In the genomic region with DNA sequence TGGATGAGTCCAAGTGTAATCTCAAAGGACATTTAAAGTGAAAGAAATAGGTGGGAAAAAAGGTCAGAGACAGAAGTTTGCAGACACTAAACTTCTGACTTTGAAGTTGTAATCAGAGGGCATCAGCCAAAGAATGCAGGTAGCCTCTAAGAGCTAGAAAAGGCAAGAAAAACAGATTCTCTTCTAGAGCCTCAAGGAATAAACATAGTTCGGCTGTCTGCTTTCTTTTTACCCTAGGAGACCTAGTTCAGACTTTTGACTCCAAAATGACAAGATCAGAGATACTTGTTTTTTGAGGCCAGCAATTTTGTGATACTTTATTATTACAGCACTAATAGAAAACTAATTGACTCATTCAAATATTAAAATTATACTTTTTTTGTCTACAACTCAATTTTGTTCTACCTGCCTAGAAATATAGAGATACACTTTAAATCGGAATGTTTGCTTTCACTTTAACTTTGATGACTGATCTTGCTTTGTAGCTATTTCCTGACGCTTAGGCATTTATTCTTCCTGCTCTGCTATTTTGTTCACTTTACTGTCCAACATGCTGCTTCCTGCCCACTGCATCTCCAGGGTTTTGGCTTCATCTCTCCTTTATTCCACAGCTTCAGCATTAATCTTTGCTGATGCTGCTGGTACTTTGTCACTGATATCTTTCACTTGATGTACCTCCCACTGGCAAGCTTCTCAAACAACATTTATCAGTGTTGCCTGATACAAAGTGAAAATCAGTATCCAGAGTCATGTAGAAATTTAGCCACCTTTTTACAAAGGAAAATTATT, we compare ENCODE assay signal across 9 cellular contexts.
DNase-seq lines count a peak whose midpoint lies in the region; ATAC-seq and TF ChIP-seq lines count a peak whose summit lies in the region.
"Had no signal": no experiment of that assay in that cellular context is flagged by ENCODE, and none has a peak within 500 bp of the region (broad histone marks: within the 10 kb centered on the region; RNA-seq: fewer than 3 reads in every experiment).

No MANE protein-coding gene starts in this region.

- H3K4me3 Mint-ChIP-seq in T-helper 1 cell treated with Interleukin-12 subunit alpha and Interleukin-12 subunit beta and Interleukin-4 antibody, amounts not matched to agents 30 μg/mL and 1 μg/mL, for 36 hours: peak overlapping the region; percentile 84

- peaks cover 3 to 27% (median 10%) of the 10 kb centered on the region in 10 experiments; a peak in 14 of 20 replicates for H3K4me1 ChIP-seq in BLaER1 treated with 17β-estradiol and CSF1 and Interleukin-3, amounts not matched to agents 10 nM and 100 nM
- no peaks in the 10 kb centered on the region for H3K4me1 ChIP-seq in uterus
- H3K4me1 ChIP-seq: sigmoid colon had no signal

- no peak overlapping the region for H3K4me3 ChIP-seq in BLaER1 treated with 17β-estradiol and CSF1 and Interleukin-3, amounts not matched to agents 10 nM and 100 nM
- H3K4me3 ChIP-seq in uterus: peak overlapping the region in 1 of 2 donors; percentile 4

- no peaks in the 10 kb centered on the region for H3K36me3 Mint-ChIP-seq in T-helper 1 cell treated with Interleukin-12 subunit alpha and Interleukin-12 subunit beta and Interleukin-4 antibody, amounts not matched to agents 30 μg/mL and 1 μg/mL, for 36 hours (ENCODE audit: low read depth)

- H3K4me1 Mint-ChIP-seq in T-helper 1 cell treated with Interleukin-12 subunit alpha and Interleukin-12 subunit beta and Interleukin-4 antibody, amounts not matched to agents 30 μg/mL and 1 μg/mL, for 36 hours (ENCODE audit: low read depth): peaks cover 7% of the 10 kb centered on the region

- H3K27me3 ChIP-seq in BLaER1 treated with 17β-estradiol and CSF1 and Interleukin-3, amounts not matched to agents 10 nM and 100 nM: no peaks in the 10 kb centered on the region
- no peaks in the 10 kb centered on the region for H3K27me3 ChIP-seq in uterus
- H3K27me3 ChIP-seq: sigmoid colon had no signal

- no peak for TF ChIP-seq POLR2A in uterus (IDR thresholded peaks at IDR 0.05)
- TF ChIP-seq POLR2A in erythroblast (IDR thresholded peaks at IDR 0.05; ENCODE audit: low read length): no peak

- peak; percentile 61 for ATAC-seq in GM21447 (IDR thresholded peaks at IDR 0.05; ENCODE audit: unreplicated experiment)
- ATAC-seq in GM19463 (IDR thresholded peaks at IDR 0.05; ENCODE audit: unreplicated experiment): no peak

- 0 out of 22 replicates have a peak overlapping the region, but pooled peaks of 1 of the 11 experiments have one; percentile 16 for H3K27ac ChIP-seq in BLaER1 treated with 17β-estradiol and CSF1 and Interleukin-3, amounts not matched to agents 10 nM and 100 nM
- no peak overlapping the region for H3K27ac ChIP-seq in uterus
- H3K27ac ChIP-seq: sigmoid colon had no signal

- H3K27ac Mint-ChIP-seq in T-helper 1 cell treated with Interleukin-12 subunit alpha and Interleukin-12 subunit beta and Interleukin-4 antibody, amounts not matched to agents 30 μg/mL and 1 μg/mL, for 36 hours: peak overlapping the region; percentile 69

- H3K9ac ChIP-seq in BLaER1 treated with 17β-estradiol and CSF1 and Interleukin-3, amounts not matched to agents 10 nM and 100 nM: no peak overlapping the region

- peak overlapping the region; percentile 34 to 67 (median 48); a peak in 18 of 22 replicates for H3K4me2 ChIP-seq in BLaER1 treated with 17β-estradiol and CSF1 and Interleukin-3, amounts not matched to agents 10 nM and 100 nM

- no peaks in the 10 kb centered on the region for H3K9me3 Mint-ChIP-seq in T-helper 1 cell treated with Interleukin-12 subunit alpha and Interleukin-12 subunit beta and Interleukin-4 antibody, amounts not matched to agents 30 μg/mL and 1 μg/mL, for 36 hours

- no peak for TF ChIP-seq CTCF in uterus (IDR thresholded peaks at IDR 0.05)

- no peaks in the 10 kb centered on the region for H3K27me3 Mint-ChIP-seq in T-helper 1 cell treated with Interleukin-12 subunit alpha and Interleukin-12 subunit beta and Interleukin-4 antibody, amounts not matched to agents 30 μg/mL and 1 μg/mL, for 36 hours (ENCODE audit: low read depth)

- H3K9me3 ChIP-seq in BLaER1 treated with 17β-estradiol and CSF1 and Interleukin-3, amounts not matched to agents 10 nM and 100 nM (replicated peaks in 1 of 11): no peaks in the 10 kb centered on the region
- no peaks in the 10 kb centered on the region for H3K9me3 ChIP-seq in uterus
- H3K9me3 ChIP-seq: sigmoid colon had no signal

- H3K36me3 ChIP-seq in BLaER1 treated with 17β-estradiol and CSF1 and Interleukin-3, amounts not matched to agents 10 nM and 100 nM: no peaks in the 10 kb centered on the region
- H3K36me3 ChIP-seq in uterus: no peaks in the 10 kb centered on the region
- H3K36me3 ChIP-seq: sigmoid colon had no signal

- intact Hi-C loops in uterus (cut with DNase I; ENCODE audit: low total_unique reads): no loop called here

- DNase-seq in glomerular visceral epithelial cell (ENCODE audit: extremely low spot score) (peak; percentile 12), uterus (no peak), erythroblast (lab: John Stamatoyannopoulos, UW) (no peak)
- no peak for DNase-seq in effector CD4-positive, alpha-beta T cell
- DNase-seq: sigmoid colon had no signal

- H4K20me1 ChIP-seq in BLaER1 treated with 17β-estradiol and CSF1 and Interleukin-3, amounts not matched to agents 10 nM and 100 nM: no peaks in the 10 kb centered on the region
